25 cellular contexts compared by ENCODE assay signal in the genomic region with DNA sequence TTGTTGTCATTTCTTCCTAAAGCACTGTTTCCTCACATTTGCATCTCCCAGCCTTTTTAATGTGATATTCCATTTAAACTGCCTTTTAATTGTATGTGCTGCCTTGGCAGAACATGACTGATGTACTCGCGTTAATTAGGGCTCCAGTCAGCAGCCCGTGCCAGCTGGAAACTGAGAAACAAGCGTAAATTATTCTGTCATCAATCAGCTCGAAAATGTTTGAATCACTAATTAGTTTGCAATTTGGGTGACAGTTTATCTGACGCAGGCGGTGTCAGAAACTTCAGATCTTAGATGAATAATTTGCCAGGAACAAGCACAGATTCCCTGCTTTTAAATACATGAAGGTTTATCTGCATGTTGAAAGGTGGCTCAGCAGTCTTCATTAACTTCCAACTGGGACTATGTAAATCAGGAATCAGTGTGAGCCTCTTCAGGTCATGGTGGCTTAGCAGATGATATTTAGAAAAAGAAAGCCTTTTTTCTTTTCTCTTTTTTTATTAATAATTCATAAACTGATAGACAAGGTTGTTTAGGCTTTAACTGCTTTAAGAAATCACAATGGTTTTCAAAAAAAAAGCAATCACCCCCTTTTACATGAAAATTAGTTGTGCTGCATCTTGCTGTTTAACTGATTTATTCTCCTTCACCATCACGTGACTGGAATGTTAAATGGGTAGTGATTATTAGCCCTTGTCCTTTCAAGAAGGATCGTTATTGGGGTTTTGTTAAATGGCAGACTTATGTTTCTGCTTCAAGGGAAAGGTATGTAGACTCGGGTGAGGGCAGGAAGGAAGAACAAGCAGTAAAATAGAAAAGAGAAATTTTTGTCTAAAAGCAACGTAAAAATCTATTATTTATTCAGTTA.
DNase-seq lines count a peak whose midpoint lies in the region; ATAC-seq and TF ChIP-seq lines count a peak whose summit lies in the region.
"Had no signal": no experiment of that assay in that cellular context is flagged by ENCODE, and none has a peak within 500 bp of the region (broad histone marks: within the 10 kb centered on the region; RNA-seq: fewer than 3 reads in every experiment).

No MANE protein-coding gene starts in this region.

- no peaks in the 10 kb centered on the region for H3K79me2 ChIP-seq in GM23338 (replicated peaks; ENCODE audit: insufficient read depth)
- no peaks in the 10 kb centered on the region for H3K79me2 ChIP-seq in neural progenitor cell (ENCODE audit: low read depth)

- no peak overlapping the region for H3K9ac ChIP-seq in neural progenitor cell

- H3K9me3 ChIP-seq in neural progenitor cell (ENCODE audit: low read depth) (no peaks in the 10 kb centered on the region), BE2C (no peaks in the 10 kb centered on the region)
- H3K9me3 ChIP-seq: ascending aorta, esophagus squamous epithelium, left lung, psoas muscle, tibial artery had no signal

- H4K20me1 ChIP-seq in GM23338 (replicated peaks; ENCODE audit: insufficient read depth): no peaks in the 10 kb centered on the region; the same call in 1 of the 2 replicates
- H4K20me1 ChIP-seq in neural progenitor cell (ENCODE audit: low read depth): no peaks in the 10 kb centered on the region

- ATAC-seq in GM23338 (peak; percentile 88), HG03175 (IDR thresholded peaks at IDR 0.05; ENCODE audit: unreplicated experiment) (no peak)
- ATAC-seq: activated naive CD4-positive, alpha-beta T cell treated with anti-CD3 and anti-CD28 coated beads, Interleukin-2, amount 50 U/mL, for 72 hours; activated T-cell treated with anti-CD3 and anti-CD28 coated beads, Interleukin-2, amount 50 U/mL, for 72 hours; CD8-positive, alpha-beta T cell; HCT116; left lung; psoas muscle; Right ventricle myocardium inferior; stimulated activated naive CD8-positive, alpha-beta T cell treated with anti-CD3 and anti-CD28 coated beads, Interleukin-15, Interleukin-2, amounts not matched to agents 100 U/mL and 50 U/mL, for 24 hours had no signal

- H3K27ac ChIP-seq in GM23338 (ENCODE audit: low read depth) (no peak overlapping the region), neural progenitor cell (peak overlapping the region; percentile 11)
- H3K27ac ChIP-seq: ascending aorta, esophagus squamous epithelium, left lung, psoas muscle, tibial artery had no signal

- H2AFZ ChIP-seq in GM23338 (no peak overlapping the region), neural progenitor cell (replicated peaks) (peak overlapping the region; percentile 18)

- H3K4me2 ChIP-seq in GM23338 (peak overlapping the region; percentile 31), neural progenitor cell (peak overlapping the region; percentile 65)

- H3K4me1 Mint-ChIP-seq in GM23338: peaks cover 25% of the 10 kb centered on the region
- H3K4me1 Mint-ChIP-seq in brain: peaks cover 29% of the 10 kb centered on the region
- peaks cover 20% of the 10 kb centered on the region for H3K4me1 Mint-ChIP-seq in neural progenitor cell

- H3K27me3 ChIP-seq in GM23338 (ENCODE audit: insufficient read depth): no peaks in the 10 kb centered on the region
- no peaks in the 10 kb centered on the region for H3K27me3 ChIP-seq in neural progenitor cell
- H3K27me3 ChIP-seq in BE2C: no peaks in the 10 kb centered on the region
- H3K27me3 ChIP-seq: ascending aorta, esophagus squamous epithelium, left lung, tibial artery had no signal

- H3K27me3 Mint-ChIP-seq in GM23338 (ENCODE audit: insufficient read depth, low read depth, poor library complexity) (no peaks in the 10 kb centered on the region), brain (peaks cover 41% of the 10 kb centered on the region), neural progenitor cell (ENCODE audit: insufficient read depth, low read depth) (no peaks in the 10 kb centered on the region)

- H3K36me3 ChIP-seq in GM23338 (ENCODE audit: insufficient read depth) (no peaks in the 10 kb centered on the region), neural progenitor cell (no peaks in the 10 kb centered on the region), BE2C (no peaks in the 10 kb centered on the region)
- H3K36me3 ChIP-seq: ascending aorta, esophagus squamous epithelium, left lung, tibial artery had no signal

- H3K4me1 ChIP-seq in GM23338 (ENCODE audit: insufficient read depth) (peaks cover 17% of the 10 kb centered on the region), neural progenitor cell (peaks cover 32% of the 10 kb centered on the region), BE2C (no peaks in the 10 kb centered on the region)
- H3K4me1 ChIP-seq: ascending aorta, left lung, psoas muscle, tibial artery had no signal

- DNase-seq in GM23338 (ENCODE audit: low spot score): peak; percentile 25
- DNase-seq in NCI-H1694 (lab: John Stamatoyannopoulos, UW): peak; percentile 48
- DNase-seq in neural progenitor cell (ENCODE audit: low spot score): peak; percentile 30
- DNase-seq in BE2C: no peak
- no peak for DNase-seq in COLO829 (ENCODE audit: low spot score)
- no peak for DNase-seq in C1 segment of cervical spinal cord (lab: John Stamatoyannopoulos, UW)
- DNase-seq: activated T-cell treated with anti-CD3 and anti-CD28 coated beads, Interleukin-2, amount 50 U/mL, for 72 hours; CD8-positive, alpha-beta T cell; effector memory CD4-positive, alpha-beta T cell; esophagus squamous epithelium; left lung; NCI-H2029; NCI-H510A; psoas muscle; small intestine; stimulated activated CD4-positive, alpha-beta T cell treated with anti-CD3 and anti-CD28 coated beads, Interleukin-2, amount 100 ng/mL, for 48 hours; stimulated activated naive CD8-positive, alpha-beta T cell treated with anti-CD3 and anti-CD28 coated beads, Interleukin-15, Interleukin-2, amounts not matched to agents 100 U/mL and 50 U/mL, for 24 hours; tibial artery had no signal

- no peak overlapping the region for H3K27ac Mint-ChIP-seq in GM23338
- H3K27ac Mint-ChIP-seq in brain: peak overlapping the region in 4 of 5 experiments; percentile 23 to 75 (median 57)
- H3K27ac Mint-ChIP-seq in neural progenitor cell: no peak overlapping the region
- H3K27ac Mint-ChIP-seq: activated naive CD4-positive, alpha-beta T cell treated with anti-CD3 and anti-CD28 coated beads, Interleukin-2, amount 50 U/mL, for 72 hours; activated T-cell treated with anti-CD3 and anti-CD28 coated beads, Interleukin-2, amount 50 U/mL, for 72 hours; CD8-positive, alpha-beta T cell; nephron had no signal

- no peaks in the 10 kb centered on the region for H3F3A ChIP-seq in GM23338 (replicated peaks; ENCODE audit: low read depth)
- peaks cover 21% of the 10 kb centered on the region for H3F3A ChIP-seq in neural progenitor cell (ENCODE audit: low read depth)

- H3K36me3 Mint-ChIP-seq in GM23338 (ENCODE audit: low read depth) (no peaks in the 10 kb centered on the region), brain (no peaks in the 10 kb centered on the region), neural progenitor cell (no peaks in the 10 kb centered on the region)
- H3K36me3 Mint-ChIP-seq: activated naive CD4-positive, alpha-beta T cell treated with anti-CD3 and anti-CD28 coated beads, Interleukin-2, amount 50 U/mL, for 72 hours; CD8-positive, alpha-beta T cell had no signal

- TF ChIP-seq CTCF in GM23338 (conservative IDR thresholded peaks at IDR 0.05; ENCODE audit: low read depth in 2 of 2) (no peak), brain (conservative IDR thresholded peaks at IDR 0.05) (no peak), neural progenitor cell (IDR thresholded peaks at IDR 0.05) (no peak), BE2C (IDR thresholded peaks at IDR 0.05; ENCODE audit: low read depth, low read length) (no peak)

- no peaks in the 10 kb centered on the region for H3K9me2 ChIP-seq in GM23338 (ENCODE audit: insufficient read depth)

- peak overlapping the region; percentile 21; the same call in 1 of the 2 replicates for H3K4me3 ChIP-seq in GM23338
- peak overlapping the region; percentile 12 for H3K4me3 ChIP-seq in neural progenitor cell
- no peak overlapping the region for H3K4me3 ChIP-seq in BE2C (ENCODE audit: low read depth, low read length)
- H3K4me3 ChIP-seq: ascending aorta, esophagus squamous epithelium, left lung, psoas muscle, tibial artery had no signal

- H3K4me3 Mint-ChIP-seq in GM23338 (peak overlapping the region; percentile 49), brain (peak overlapping the region in 4 of 5 experiments; percentile 25 to 59 (median 36)), neural progenitor cell (no peak overlapping the region)
- H3K4me3 Mint-ChIP-seq: activated T-cell treated with anti-CD3 and anti-CD28 coated beads, Interleukin-2, amount 50 U/mL, for 72 hours; CD8-positive, alpha-beta T cell; nephron had no signal

- no peaks in the 10 kb centered on the region; the same call in 2 of the 3 replicates for H3K9me3 Mint-ChIP-seq in GM23338
- H3K9me3 Mint-ChIP-seq in brain: peaks cover 0 to 38% (median 2%) of the 10 kb centered on the region in 5 experiments
- no peaks in the 10 kb centered on the region for H3K9me3 Mint-ChIP-seq in neural progenitor cell
- H3K9me3 Mint-ChIP-seq: activated naive CD4-positive, alpha-beta T cell treated with anti-CD3 and anti-CD28 coated beads, Interleukin-2, amount 50 U/mL, for 72 hours; activated T-cell treated with anti-CD3 and anti-CD28 coated beads, Interleukin-2, amount 50 U/mL, for 72 hours; CD8-positive, alpha-beta T cell; nephron had no signal

TF ChIP-seq in GM23338, 12 proteins besides CTCF, POLR2A, EP300 and RAD21 (continues in another document):
- no peak for TF ChIP-seq CREB1 (CRISPR knock-in tag; IDR thresholded peaks at IDR 0.05; ENCODE audit: low read depth)
- TF ChIP-seq NANOG (IDR thresholded peaks at IDR 0.05; ENCODE audit: borderline replicate concordance): peak; percentile 70
- no peak for TF ChIP-seq ZNF331 (CRISPR knock-in tag; IDR thresholded peaks at IDR 0.05; ENCODE audit: low read depth)
- TF ChIP-seq ZNF114 (CRISPR knock-in tag; IDR thresholded peaks at IDR 0.05): no peak

Comparison
In these comparisons a context has a peak if more than half of its experiments do, and no peak if none do; other contexts are left out.
1. DNase-seq: peak in GM23338 (single experiment), NCI-H1694 (single experiment) and neural progenitor cell (single experiment); none in BE2C (single experiment), COLO829 (single experiment) and C1 segment of cervical spinal cord (0 of 14).
2. H3K27ac Mint-ChIP-seq: peak in brain (4 of 5); none in GM23338 (single experiment) and neural progenitor cell (single experiment).